Comparison of ENCODE assay signal across 24 cellular contexts in the genomic region with DNA sequence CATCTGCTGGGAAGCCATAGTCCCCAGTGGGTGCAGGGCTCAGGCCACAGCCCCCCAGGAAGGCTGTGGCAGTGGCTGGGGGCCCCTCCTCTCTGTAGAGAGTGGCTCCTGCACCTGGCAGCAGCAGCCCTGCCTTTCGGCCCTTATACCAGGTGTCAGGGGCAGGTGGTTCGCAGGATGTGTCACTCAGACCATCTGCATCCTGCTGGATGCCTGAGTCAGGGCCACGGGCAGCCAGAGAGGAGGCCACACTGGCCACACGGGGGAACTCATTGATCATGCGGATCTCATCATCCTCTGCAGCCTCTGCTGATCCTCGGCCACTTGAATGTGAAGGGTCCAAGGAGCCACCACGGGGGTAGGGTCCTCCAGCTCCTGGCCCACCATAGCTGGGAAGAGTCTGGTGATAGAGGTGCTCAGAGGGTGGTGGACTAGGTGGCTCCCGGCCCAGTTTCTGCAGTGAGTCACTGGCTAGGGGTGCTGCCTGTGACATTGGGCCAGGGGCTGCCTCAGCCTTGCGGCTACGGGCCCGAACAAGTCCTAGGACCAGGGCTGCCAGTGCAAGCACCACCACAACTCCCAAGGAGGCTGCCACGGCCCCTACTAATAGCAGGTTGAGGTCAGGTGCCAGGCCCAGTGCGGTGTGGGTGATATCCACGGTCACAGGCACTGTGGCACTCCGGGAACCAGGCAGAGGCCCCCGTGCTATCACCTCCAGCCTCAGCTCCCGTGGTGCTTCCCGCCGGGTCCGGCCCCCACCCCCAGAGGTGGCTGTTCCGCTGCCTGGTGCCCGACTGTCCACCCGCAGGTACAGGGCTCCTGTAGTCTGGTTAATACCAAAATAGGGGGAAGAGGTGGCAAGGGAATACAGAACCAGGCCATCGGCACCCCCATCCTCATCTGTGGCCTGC. TPM values are rescaled to one million over a fixed set of nuclear protein-coding genes. Genes with fewer than 3 reads are reported as not detected.
DNase-seq lines count a peak whose midpoint lies in the region; ATAC-seq and TF ChIP-seq lines count a peak whose summit lies in the region.
"Had no signal": no experiment of that assay in that cellular context is flagged by ENCODE, and none has a peak within 500 bp of the region (broad histone marks: within the 10 kb centered on the region; RNA-seq: fewer than 3 reads in every experiment).

No MANE protein-coding gene starts in this region.

- WGBS in upper lobe of left lung, 2 donors: 92% methylated on average over 20 of the region's 24 CpGs; no CpG with 5 or more reads in 1 of the 2 donors

- TF ChIP-seq EP300 in upper lobe of left lung (IDR thresholded peaks at IDR 0.05): no peak

- DNase-seq in activated effector memory CD4-positive, alpha-beta T cell treated with anti-CD3 and anti-CD28 coated beads, Interleukin-2, amount 50 U/mL, for 16 hours: peak; percentile 59
- DNase-seq in activated effector memory CD4-positive, alpha-beta T cell treated with Interleukin-2 at 50 U/mL for 16 hours: no peak
- DNase-seq in NAMALWA (ENCODE audit: low spot score) (peak; percentile 34), epithelial cell of esophagus (ENCODE audit: low read depth) (peak; percentile 11), upper lobe of left lung (peak; percentile 17 to 73), NCI-H82 (lab: John Stamatoyannopoulos, UW) (no peak)
- DNase-seq: activated CD4-positive, alpha-beta T cell treated with anti-CD3 and anti-CD28 coated beads for 1 hour; activated CD8-positive, alpha-beta T cell treated with anti-CD3 and anti-CD28 coated beads, Interleukin-2, amount 10 ng/mL, durations not matched to agents 7 days and 5 days; activated naive CD4-positive, alpha-beta T cell; amniotic stem cell; HCEC 1CT; KG1; naive thymus-derived CD8-positive, alpha-beta T cell; NCI-H1930; NCI-H524 treated with DMSO at 0.1 percent for 48 hours; PC-3; SIG-M5; substantia nigra had no signal

- peaks cover 0 to 44% (median 21%) of the 10 kb centered on the region in 4 donors for H3K36me3 ChIP-seq in upper lobe of left lung
- H3K36me3 ChIP-seq: breast epithelium had no signal

- no peaks in the 10 kb centered on the region for H3K27me3 ChIP-seq in upper lobe of left lung
- H3K27me3 ChIP-seq: breast epithelium had no signal

- no peak overlapping the region for H3K27ac ChIP-seq in upper lobe of left lung
- H3K27ac ChIP-seq: breast epithelium, coronary artery, parathyroid adenoma had no signal

- TF ChIP-seq POLR2A in upper lobe of left lung (IDR thresholded peaks at IDR 0.05): no peak

- no peak overlapping the region for H3K4me3 ChIP-seq in epithelial cell of esophagus (ENCODE audit: low read length)
- no peak overlapping the region for H3K4me3 ChIP-seq in upper lobe of left lung
- H3K4me3 ChIP-seq: breast epithelium, coronary artery had no signal

- H3K4me1 ChIP-seq in upper lobe of left lung: peaks cover 14 to 21% (median 19%) of the 10 kb centered on the region in 4 donors
- H3K4me1 ChIP-seq: breast epithelium had no signal

- H3K9me3 ChIP-seq in upper lobe of left lung: no peaks in the 10 kb centered on the region
- H3K9me3 ChIP-seq: breast epithelium had no signal

- ATAC-seq in upper lobe of left lung (ENCODE audit: low FRiP score in 2 of 2) (no peak), GM19455 (IDR thresholded peaks at IDR 0.05; ENCODE audit: unreplicated experiment) (no peak), HG03045 (IDR thresholded peaks at IDR 0.05; ENCODE audit: unreplicated experiment) (no peak)
- ATAC-seq: activated CD8-positive, alpha-beta T cell treated with anti-CD3 and anti-CD28 coated beads, Interleukin-2, amount 10 ng/mL, durations not matched to agents 7 days and 5 days; left colon; naive thymus-derived CD8-positive, alpha-beta T cell; PC-3 had no signal

- TF ChIP-seq CTCF in epithelial cell of esophagus (IDR thresholded peaks at IDR 0.05; ENCODE audit: insufficient read depth, low read depth, low read length, missing control alignments) (no peak), upper lobe of left lung (IDR thresholded peaks at IDR 0.05) (no peak)

RNA-seq across cellular contexts. Expression of a gene that starts 3.3 kb away (rescaled TPM):
- total RNA-seq in upper lobe of left lung: 100 to 1,000 TPM in 4 of 6 donors, 10 to 100 TPM in 2; 71.6 to 240 (median 145) TPM

RNA-seq across cellular contexts. Expression of a gene that starts 10.5 kb away (rescaled TPM):
- 100 to 1,000 TPM in 3 of 6 donors, 10 to 100 TPM in 3; 60.8 to 153 (median 96.5) TPM for total RNA-seq in upper lobe of left lung

RNA-seq across cellular contexts. Expression of a gene that starts 18.9 kb away (rescaled TPM):
- total RNA-seq in upper lobe of left lung: 100 to 1,000 TPM; 130 to 191 (median 146) TPM

RNA-seq across cellular contexts. Expression of a gene that starts 19.1 kb away (rescaled TPM):
- 10 to 100 TPM; 13.4 to 25.2 (median 22.1) TPM for total RNA-seq in upper lobe of left lung

RNA-seq across cellular contexts. Expression of a gene that starts 33.1 kb away (rescaled TPM):
- total RNA-seq in upper lobe of left lung: 10 to 100 TPM in 4 of 6 donors, 1 to 10 TPM in 2; 9.2 to 32.2 (median 12.8) TPM

Comparison
In these comparisons a context has a peak if more than half of its experiments do, and no peak if none do; other contexts are left out.
1. DNase-seq: peak in activated effector memory CD4-positive, alpha-beta T cell treated with anti-CD3 and anti-CD28 coated beads, Interleukin-2, amount 50 U/mL, for 16 hours (single experiment), NAMALWA (single experiment), epithelial cell of esophagus (single experiment) and upper lobe of left lung (2 of 2); none in activated effector memory CD4-positive, alpha-beta T cell treated with Interleukin-2 at 50 U/mL for 16 hours (single experiment) and NCI-H82 (single experiment).